ENCODE assay signal across 17 cellular contexts in genomic region chr22:17418890-17419324, GRCh38. TPM values are rescaled to one million over a fixed set of nuclear protein-coding genes. Genes with fewer than 3 reads are reported as not detected.
"Had no signal": no experiment of that assay in that cellular context is flagged by ENCODE, and none has a peak within 500 bp of the region (broad histone marks: within the 10 kb centered on the region; RNA-seq: fewer than 3 reads in every experiment).

No MANE protein-coding gene starts in this region.

- H3K27ac ChIP-seq: dorsolateral prefrontal cortex, esophagus muscularis mucosa, parathyroid adenoma, transverse colon had no signal

- H3K36me3 Mint-ChIP-seq: activated CD4-positive, alpha-beta memory T cell treated with anti-CD3 and anti-CD28 coated beads for 36 hours; activated CD8-positive, alpha-beta memory T cell treated with anti-CD3 and anti-CD28 coated beads, Interleukin-2, amount 10 ng/mL, durations not matched to agents 7 days and 5 days; activated naive CD4-positive, alpha-beta T cell treated with anti-CD3 and anti-CD28 coated beads, Interleukin-2, amount 10 ng/mL, durations not matched to agents 7 days and 5 days; immature natural killer cell had no signal

- DNase-seq: activated CD4-positive, alpha-beta memory T cell treated with anti-CD3 and anti-CD28 coated beads for 36 hours; activated CD8-positive, alpha-beta memory T cell treated with anti-CD3 and anti-CD28 coated beads, Interleukin-2, amount 10 ng/mL, durations not matched to agents 7 days and 5 days; activated naive CD4-positive, alpha-beta T cell treated with anti-CD3 and anti-CD28 coated beads, Interleukin-2, amount 10 ng/mL, durations not matched to agents 7 days and 5 days; activated T-cell treated with anti-CD3 and anti-CD28 coated beads, Interleukin-2, amount 50 U/mL, for 1 hour; dorsolateral prefrontal cortex; hypothalamus; immature natural killer cell; midbrain; stimulated activated CD4-positive, alpha-beta T cell treated with anti-CD3 and anti-CD28 coated beads, Interleukin-2, amount 100 ng/mL, for 48 hours; stimulated activated naive CD4-positive, alpha-beta T cell treated with Interleukin-2 at 50 U/mL for 16 hours; T-helper 9 cell; transverse colon had no signal

- ATAC-seq: activated CD8-positive, alpha-beta memory T cell treated with anti-CD3 and anti-CD28 coated beads, Interleukin-2, amount 10 ng/mL, durations not matched to agents 7 days and 5 days had no signal

- H3K9ac ChIP-seq: parathyroid adenoma had no signal

- H3K4me1 Mint-ChIP-seq: activated CD8-positive, alpha-beta memory T cell treated with anti-CD3 and anti-CD28 coated beads, Interleukin-2, amount 10 ng/mL, durations not matched to agents 7 days and 5 days; activated naive CD4-positive, alpha-beta T cell treated with anti-CD3 and anti-CD28 coated beads, Interleukin-2, amount 10 ng/mL, durations not matched to agents 7 days and 5 days; immature natural killer cell had no signal

- H3K9me3 Mint-ChIP-seq: activated CD4-positive, alpha-beta memory T cell treated with anti-CD3 and anti-CD28 coated beads for 36 hours; activated naive CD4-positive, alpha-beta T cell treated with anti-CD3 and anti-CD28 coated beads, Interleukin-2, amount 10 ng/mL, durations not matched to agents 7 days and 5 days; activated T-helper 2 cell treated with anti-CD3 and anti-CD28 coated beads, Interferon-gamma antibody, Interleukin-2, Interleukin-4, amounts not matched to agents 10 μg/mL and 5 μg/mL and 100 μg/mL, durations not matched to agents 14 hours and 24 hours and 36 hours; immature natural killer cell had no signal

- H2AFZ ChIP-seq: parathyroid adenoma had no signal

- H3K27me3 Mint-ChIP-seq: activated CD4-positive, alpha-beta memory T cell treated with anti-CD3 and anti-CD28 coated beads for 36 hours had no signal

- H3K4me3 ChIP-seq: dorsolateral prefrontal cortex, esophagus muscularis mucosa, lung, transverse colon had no signal

- H3K79me2 ChIP-seq: parathyroid adenoma had no signal

- H3K27ac Mint-ChIP-seq: activated CD4-positive, alpha-beta memory T cell treated with anti-CD3 and anti-CD28 coated beads for 36 hours; activated CD8-positive, alpha-beta memory T cell treated with anti-CD3 and anti-CD28 coated beads, Interleukin-2, amount 10 ng/mL, durations not matched to agents 7 days and 5 days; activated naive CD4-positive, alpha-beta T cell treated with anti-CD3 and anti-CD28 coated beads, Interleukin-2, amount 10 ng/mL, durations not matched to agents 7 days and 5 days; activated T-helper 2 cell treated with anti-CD3 and anti-CD28 coated beads, Interferon-gamma antibody, Interleukin-2, Interleukin-4, amounts not matched to agents 10 μg/mL and 5 μg/mL and 100 μg/mL, durations not matched to agents 14 hours and 24 hours and 36 hours; immature natural killer cell had no signal

- H3K27me3 ChIP-seq: dorsolateral prefrontal cortex, esophagus muscularis mucosa, transverse colon had no signal

- H3K36me3 ChIP-seq: esophagus muscularis mucosa, transverse colon had no signal

- H3K9me3 ChIP-seq: esophagus muscularis mucosa, transverse colon had no signal

- H3K4me3 Mint-ChIP-seq: activated CD4-positive, alpha-beta memory T cell treated with anti-CD3 and anti-CD28 coated beads for 36 hours; activated CD8-positive, alpha-beta memory T cell treated with anti-CD3 and anti-CD28 coated beads, Interleukin-2, amount 10 ng/mL, durations not matched to agents 7 days and 5 days; activated naive CD4-positive, alpha-beta T cell treated with anti-CD3 and anti-CD28 coated beads, Interleukin-2, amount 10 ng/mL, durations not matched to agents 7 days and 5 days; immature natural killer cell had no signal

- H3K4me1 ChIP-seq: esophagus muscularis mucosa, parathyroid adenoma, transverse colon had no signal

RNA-seq across cellular contexts. Expression of gene CECR2, which starts 49.6 kb away (rescaled TPM):
- total RNA-seq: activated CD4-positive, alpha-beta memory T cell treated with anti-CD3 and anti-CD28 coated beads for 36 hours; activated T-helper 2 cell treated with anti-CD3 and anti-CD28 coated beads, Interferon-gamma antibody, Interleukin-2, Interleukin-4, amounts not matched to agents 10 μg/mL and 5 μg/mL and 100 μg/mL, durations not matched to agents 14 hours and 24 hours and 36 hours; bronchial epithelial cell had no signal
- polyA plus RNA-seq: immature natural killer cell had no signal
